Comparison of ENCODE assay signal across 11 cellular contexts in genomic region chr15:73921257-73921890, GRCh38. TPM values are rescaled to one million over a fixed set of nuclear protein-coding genes. Genes with fewer than 3 reads are reported as not detected.
A peak's percentile ranks its signal among the peaks of the same experiment; 100 is the strongest.
DNase-seq lines count a peak whose midpoint lies in the region; ATAC-seq and TF ChIP-seq lines count a peak whose summit lies in the region.
"Had no signal": no experiment of that assay in that cellular context is flagged by ENCODE, and none has a peak within 500 bp of the region (broad histone marks: within the 10 kb centered on the region; RNA-seq: fewer than 3 reads in every experiment).

No MANE protein-coding gene starts in this region.

- peaks cover 53% of the 10 kb centered on the region for H3K4me1 ChIP-seq in GM23248 (ENCODE audit: insufficient read depth)
- H3K4me1 ChIP-seq in ascending aorta, result peaks cover 46% of the 10 kb centered on the region in 2 donors
- peaks cover 12% of the 10 kb centered on the region for H3K4me1 ChIP-seq in foreskin keratinocyte

- H3K4me3 Mint-ChIP-seq in CD14-positive monocyte (no peak overlapping the region), memory B cell (no peak overlapping the region)

- intact Hi-C loops in CD14-positive monocyte (cut with micrococcal nuclease) (no loop called here), ascending aorta (cut with DNase I) (loop anchor here (5.0 kb wide), 2 partner anchors 119 to 239 kb away; partner anchors contain the start of gene CD276)

- H2AFZ ChIP-seq in GM23248, result no peak overlapping the region

- H3K9ac ChIP-seq in GM23248, result peak overlapping the region; percentile 90; the same call in 1 of the 2 replicates

- peaks cover 40% of the 10 kb centered on the region for H3K79me2 ChIP-seq in GM23248 (ENCODE audit: insufficient read depth)

- H3K4me2 ChIP-seq in GM23248 (ENCODE audit: unreplicated experiment), result peak overlapping the region; percentile 65

- peaks cover 5 to 22% (median 18%) of the 10 kb centered on the region in 7 donors for H3K9me3 Mint-ChIP-seq in CD14-positive monocyte
- peaks cover 3% of the 10 kb centered on the region for H3K9me3 Mint-ChIP-seq in memory B cell

- H3K27me3 Mint-ChIP-seq in CD14-positive monocyte (ENCODE audit: low read depth in 3 of 3), result peaks cover 19 to 24% (median 20%) of the 10 kb centered on the region in 3 donors
- no peaks in the 10 kb centered on the region for H3K27me3 Mint-ChIP-seq in memory B cell

- H3K9me2 ChIP-seq in GM23248 (ENCODE audit: insufficient read depth), result no peaks in the 10 kb centered on the region

- WGBS in GM23248 (ENCODE audit: low coverage in 1 of 2, low lambda C conversion rate in 2 of 2, missing lambda C conversion rate in 2 of 2), 2 experiments, result 32 to 34% methylated on average over 3 of the region's 3 CpGs

- H3K36me3 Mint-ChIP-seq in CD14-positive monocyte (peaks cover 4 to 12% of the 10 kb centered on the region in 2 donors), memory B cell (peaks cover 10% of the 10 kb centered on the region)

- no peaks in the 10 kb centered on the region for H4K20me1 ChIP-seq in GM23248 (ENCODE audit: insufficient read depth)

- in situ Hi-C loops in GM23248 (cut with MboI), result no loop called here

- H3K36me3 ChIP-seq in GM23248 (ENCODE audit: low read depth) (peaks cover 21% of the 10 kb centered on the region; the same call in 1 of the 2 replicates), ascending aorta (peaks cover 7 to 13% of the 10 kb centered on the region in 2 donors)

- peak overlapping the region; percentile 33 to 92 (median 86) for H3K27ac Mint-ChIP-seq in CD14-positive monocyte
- H3K27ac Mint-ChIP-seq in memory B cell, result peak overlapping the region; percentile 35

- ATAC-seq in memory B cell (ENCODE audit: low read depth) (no peak), foreskin keratinocyte (no peak)
- ATAC-seq: body of pancreas had no signal

- H3K4me3 ChIP-seq in GM23248 (no peak overlapping the region), ascending aorta (no peak overlapping the region)
- H3K4me3 ChIP-seq: body of pancreas had no signal

- H3K27ac ChIP-seq in GM23248 (peak overlapping the region; percentile 94), ascending aorta (peak overlapping the region; percentile 92 to 97), foreskin keratinocyte (no peak overlapping the region)
- H3K27ac ChIP-seq: body of pancreas had no signal

- H3K27me3 ChIP-seq in GM23248 (replicated peaks; ENCODE audit: insufficient read depth), result no peaks in the 10 kb centered on the region
- H3K27me3 ChIP-seq in ascending aorta, result no peaks in the 10 kb centered on the region
- H3K27me3 ChIP-seq in foreskin keratinocyte, result no peaks in the 10 kb centered on the region
- H3K27me3 ChIP-seq: body of pancreas had no signal

- H3K9me3 ChIP-seq in GM23248 (ENCODE audit: low read depth) (no peaks in the 10 kb centered on the region), ascending aorta (no peaks in the 10 kb centered on the region)
- H3K9me3 ChIP-seq: body of pancreas had no signal

- H3F3A ChIP-seq in GM23248 (ENCODE audit: insufficient read depth), result peaks cover 44% of the 10 kb centered on the region

- H3K4me1 Mint-ChIP-seq in CD14-positive monocyte, result peaks cover 55% of the 10 kb centered on the region
- H3K4me1 Mint-ChIP-seq in memory B cell, result peaks cover 6% of the 10 kb centered on the region

- TF ChIP-seq CTCF in CD14-positive monocyte (IDR thresholded peaks at IDR 0.05), result no peak
- TF ChIP-seq CTCF in ascending aorta (IDR thresholded peaks at IDR 0.05), result no peak
- no peak for TF ChIP-seq CTCF in foreskin keratinocyte (conservative IDR thresholded peaks at IDR 0.05)

- no peak for DNase-seq in CD14-positive monocyte (ENCODE audit: low spot score)
- peak; percentile 39 for DNase-seq in GM23248
- no peak for DNase-seq in ascending aorta (ENCODE audit: low spot score in 2 of 2)
- DNase-seq in memory B cell (ENCODE audit: low spot score in 2 of 2), result no peak
- DNase-seq in SW480 (ENCODE audit: low spot score), result no peak
- no peak for DNase-seq in foreskin keratinocyte
- DNase-seq in NCI-H1092 (lab: John Stamatoyannopoulos, UW), result no peak
- DNase-seq: body of pancreas, COR-L47, T1000 had no signal

RNA-seq across cellular contexts. Expression of gene LOXL1, which starts 4.9 kb away (rescaled TPM):
- polyA plus RNA-seq in CD14-positive monocyte (under 1 TPM in 1 of 2 donors, not detected in 1; 0.07 TPM), GM23248 (2016; fragmentation: Nextera tagmentation; extraction: Ambion mirVana) (396 and 401 TPM in 2 replicates), foreskin keratinocyte (9.7 and 14.9 TPM in 2 replicates)
- total RNA-seq in GM23248 (2014; rRNA removed; shearing (Covaris generic)), result 534 and 540 TPM in 2 replicates
- total RNA-seq in ascending aorta (260 TPM), foreskin keratinocyte (8.1 and 13.3 TPM in 2 replicates)

RNA-seq across cellular contexts. Expression of gene TBC1D21, which starts 48.0 kb away (rescaled TPM):
- not detected for polyA plus RNA-seq in CD14-positive monocyte
- total RNA-seq in GM23248 (2014; rRNA removed; shearing (Covaris generic)), result not detected in 2 replicates
- not detected in 2 replicates for polyA plus RNA-seq in GM23248 (2016; fragmentation: Nextera tagmentation; extraction: Ambion mirVana)
- total RNA-seq in ascending aorta, result not detected
- not detected in 2 replicates for total RNA-seq in foreskin keratinocyte
- not detected in 2 replicates for polyA plus RNA-seq in foreskin keratinocyte
- total RNA-seq: body of pancreas, epithelial cell of proximal tubule had no signal

Comparison
In these comparisons a context has a peak if more than half of its experiments do, and no peak if none do; other contexts are left out.
1. RNA of gene LOXL1, which starts 4.9 kb away (total RNA-seq): 534 to 540 TPM in GM23248 and 260 TPM in ascending aorta (single experiment); 8.1 to 13.3 TPM in foreskin keratinocyte; every median in the first group is over 10 times any median in the second.